2 cellular contexts compared by ENCODE assay signal in genomic region chr14:75402867-75403413, GRCh38.
TF ChIP-seq lines count a peak whose summit lies in the region.

No MANE protein-coding gene starts in this region.

TF ChIP-seq in HepG2, 621 proteins besides CTCF, POLR2A, EP300 and RAD21:
- TF ChIP-seq ZFP62 (CRISPR knock-in tag; IDR thresholded peaks at IDR 0.05) (no peak), ZFY (CRISPR knock-in tag; IDR thresholded peaks at IDR 0.05) (no peak), THAP11 (CRISPR knock-in tag; IDR thresholded peaks at IDR 0.05) (0 out of 2 replicates have a peak, but pooled peaks have one; percentile 17)

TF ChIP-seq in GM12878, 131 proteins besides CTCF, POLR2A, EP300 and RAD21:
- TF ChIP-seq SPI1 (IDR thresholded peaks at IDR 0.05; ENCODE audit: borderline replicate concordance, insufficient read depth, low read depth, low read length) (no peak), BHLHE40 (IDR thresholded peaks at IDR 0.05; ENCODE audit: borderline replicate concordance in 1 of 2, low read depth in 2 of 2, low read length in 1 of 2) (no peak), ZSCAN29 (IDR thresholded peaks at IDR 0.05) (no peak), KDM1A (IDR thresholded peaks at IDR 0.05; ENCODE audit: borderline replicate concordance) (no peak), YY1 (IDR thresholded peaks at IDR 0.05; ENCODE audit: low read depth, low read length) (peak; percentile 80), EED (IDR thresholded peaks at IDR 0.05; ENCODE audit: low read depth) (no peak), SIX5 (IDR thresholded peaks at IDR 0.05; ENCODE audit: low read depth, low read length, severe bottlenecking) (peak; percentile 35), PAX5 (IDR thresholded peaks at IDR 0.05; ENCODE audit: borderline replicate concordance, low read depth, low read length) (no peak)
